1 cellular context compared by ENCODE assay signal in genomic region chr3:50237133-50237651, GRCh38.
TF ChIP-seq lines count a peak whose summit lies in the region.

No MANE protein-coding gene starts in this region.

TF ChIP-seq in HEK293, 187 proteins besides CTCF, POLR2A, EP300 and RAD21:
- TF ChIP-seq PRDM10 (tag by site-specific recombination; IDR thresholded peaks at IDR 0.05) (peak; percentile 27; the same call in 1 of the 2 replicates), ZBTB20 (tag by site-specific recombination; IDR thresholded peaks at IDR 0.05) (peak; percentile 65), ZBTB8A (tag by site-specific recombination; IDR thresholded peaks at IDR 0.05) (0 out of 2 replicates have a peak, but pooled peaks have one; percentile 32), KLF10 (tag by site-specific recombination; IDR thresholded peaks at IDR 0.05) (no peak), ZNF311 (tag by site-specific recombination; IDR thresholded peaks at IDR 0.05; ENCODE audit: borderline replicate concordance) (no peak), SP7 (tag by site-specific recombination; IDR thresholded peaks at IDR 0.05) (no peak), YY2 (tag by site-specific recombination; IDR thresholded peaks at IDR 0.05) (0 out of 2 replicates have a peak, but pooled peaks have one; percentile 54), ZNF398 (tag by site-specific recombination; IDR thresholded peaks at IDR 0.05) (peak; percentile 88), GLIS1 (tag by site-specific recombination; IDR thresholded peaks at IDR 0.05) (peak; percentile 58; the same call in 1 of the 2 replicates), PRDM4 (tag by site-specific recombination; IDR thresholded peaks at IDR 0.05) (no peak), ZNF112 (tag by site-specific recombination; IDR thresholded peaks at IDR 0.05) (no peak), ZSCAN30 (tag by site-specific recombination; IDR thresholded peaks at IDR 0.05) (no peak), ZFHX2 (tag by site-specific recombination; conservative IDR thresholded peaks at IDR 0.05) (0 out of 2 replicates have a peak, but pooled peaks have one; percentile 13), SP2 (tag by site-specific recombination; IDR thresholded peaks at IDR 0.05) (peak; percentile 69), PATZ1 (tag by site-specific recombination; IDR thresholded peaks at IDR 0.05) (no peak), ZNF132 (tag by site-specific recombination; IDR thresholded peaks at IDR 0.05; ENCODE audit: borderline replicate concordance) (no peak), ZBTB17 (tag by site-specific recombination; IDR thresholded peaks at IDR 0.05) (peak; percentile 61; the same call in 1 of the 2 replicates), ZNF24 (tag by site-specific recombination; IDR thresholded peaks at IDR 0.05) (no peak), GLIS2 (tag by site-specific recombination; IDR thresholded peaks at IDR 0.05) (no peak; the same call in 1 of the 2 replicates), SP3 (tag by site-specific recombination; IDR thresholded peaks at IDR 0.05) (peak; percentile 47; the same call in 1 of the 2 replicates)
